ENCODE assay signal across 8 cellular contexts in genomic region chr3:172107403-172107802, GRCh38.
DNase-seq lines count a peak whose midpoint lies in the region; ATAC-seq and TF ChIP-seq lines count a peak whose summit lies in the region.

No MANE protein-coding gene starts in this region.

- TF ChIP-seq EP300 in suprapubic skin (IDR thresholded peaks at IDR 0.05) = no peak

- H3K36me3 ChIP-seq in suprapubic skin = no peaks in the 10 kb centered on the region

- no peaks in the 10 kb centered on the region for H3K9me3 ChIP-seq in suprapubic skin

- TF ChIP-seq CTCF in GM12873 (IDR thresholded peaks at IDR 0.05; ENCODE audit: insufficient read depth, low read depth, low read length, missing control alignments) (peak; percentile 53), suprapubic skin (IDR thresholded peaks at IDR 0.05) (no peak)

- H3K27me3 ChIP-seq in suprapubic skin = no peaks in the 10 kb centered on the region

- no peak for TF ChIP-seq POLR2A in suprapubic skin (IDR thresholded peaks at IDR 0.05)

- H3K4me3 ChIP-seq in suprapubic skin = no peak overlapping the region

- 73% methylated on average over 4 of the region's 4 CpGs for WGBS in suprapubic skin

- H3K4me1 ChIP-seq in suprapubic skin = peaks cover 44% of the 10 kb centered on the region

- no peak overlapping the region for H3K27ac ChIP-seq in suprapubic skin

- peak; percentile 85 for DNase-seq in MV-4-11 (lab: John Stamatoyannopoulos, UW)
- DNase-seq in activated naive CD4-positive, alpha-beta T cell treated with anti-CD3 and anti-CD28 coated beads, Interleukin-2, amount 50 U/mL, for 16 hours = peak; percentile 54
- peak; percentile 42 to 59 (median 54) for DNase-seq in stimulated activated CD4-positive, alpha-beta T cell treated with anti-CD3 and anti-CD28 coated beads, Interleukin-12 subunit alpha, Interleukin-12 subunit beta, amount 100 ng/mL, for 48 hours (ENCODE audit: low read depth in 2 of 3, low spot score in 1 of 3)
- DNase-seq in effector CD8-positive, alpha-beta T cell (lab: John Stamatoyannopoulos, UW) = no peak
- DNase-seq in suprapubic skin (ENCODE audit: low spot score in 2 of 2) = no peak
- DNase-seq in HPDE6-E6E7 (ENCODE audit: extremely low spot score) = no peak

- peak; percentile 86 for ATAC-seq in GM21717 (IDR thresholded peaks at IDR 0.05; ENCODE audit: unreplicated experiment)

Comparison
In these comparisons a context has a peak if more than half of its experiments do, and no peak if none do; other contexts are left out.
1. DNase-seq: peak in MV-4-11 (single experiment), activated naive CD4-positive, alpha-beta T cell treated with anti-CD3 and anti-CD28 coated beads, Interleukin-2, amount 50 U/mL, for 16 hours (single experiment) and stimulated activated CD4-positive, alpha-beta T cell treated with anti-CD3 and anti-CD28 coated beads, Interleukin-12 subunit alpha, Interleukin-12 subunit beta, amount 100 ng/mL, for 48 hours (3 of 3); none in effector CD8-positive, alpha-beta T cell (single experiment), suprapubic skin (0 of 2) and HPDE6-E6E7 (single experiment).